In the genomic region with DNA sequence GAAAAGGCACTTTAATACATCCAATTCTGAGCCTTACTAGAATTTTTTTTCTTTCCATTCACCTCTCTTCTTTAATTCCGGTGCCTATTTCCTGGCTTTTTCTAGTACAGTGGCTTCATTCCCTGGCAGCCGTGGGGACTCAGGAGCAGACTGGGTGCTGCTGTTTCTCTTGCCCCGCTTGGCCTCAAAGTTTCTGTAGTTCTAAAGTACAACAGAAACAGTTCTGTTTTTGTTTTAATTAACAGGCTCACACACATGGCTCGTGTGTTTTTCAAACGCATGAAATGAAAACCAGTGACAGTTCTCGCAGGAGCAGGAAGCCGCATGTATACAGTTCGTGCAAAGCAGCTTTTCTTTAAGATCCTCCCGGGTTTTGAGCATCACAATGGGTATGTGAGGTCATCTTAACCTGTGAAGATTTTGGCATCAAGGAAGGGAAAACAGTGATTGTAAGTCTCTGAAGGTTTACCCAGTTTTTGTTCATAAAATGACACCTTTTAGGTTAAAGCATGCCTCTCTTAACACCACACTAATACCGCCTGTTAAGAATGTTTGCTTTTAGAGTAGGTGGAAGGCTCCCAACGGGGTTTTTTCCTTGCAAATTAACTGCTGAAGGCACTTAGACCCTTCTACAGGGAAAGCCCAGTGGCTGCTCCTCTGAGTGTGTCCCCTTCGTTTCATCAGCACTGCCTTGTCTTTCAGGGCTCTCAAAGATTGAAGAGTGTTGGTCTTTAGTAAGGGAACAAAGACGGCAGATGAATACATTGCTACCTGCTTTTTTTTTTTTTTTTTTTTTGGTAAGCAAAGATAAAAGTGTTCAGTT, we compare ENCODE assay signal across 12 cellular contexts. TPM values are rescaled to one million over a fixed set of nuclear protein-coding genes. Genes with fewer than 3 reads are reported as not detected.
DNase-seq lines count a peak whose midpoint lies in the region; ATAC-seq and TF ChIP-seq lines count a peak whose summit lies in the region.
"Had no signal": no experiment of that assay in that cellular context is flagged by ENCODE, and none has a peak within 500 bp of the region (broad histone marks: within the 10 kb centered on the region; RNA-seq: fewer than 3 reads in every experiment).

No MANE protein-coding gene starts in this region.

- TF ChIP-seq CTCF in BE2C (IDR thresholded peaks at IDR 0.05; ENCODE audit: low read depth, low read length) (no peak), HFFc6 (IDR thresholded peaks at IDR 0.05) (no peak), mammary epithelial cell (conservative IDR thresholded peaks at IDR 0.05 in 1 of 2, IDR thresholded peaks at IDR 0.05 in 1 of 2; ENCODE audit: extremely low read depth in 1 of 2, insufficient read depth in 1 of 2, low read depth in 1 of 2, low read length in 2 of 2) (no peak), neural crest cell (conservative IDR thresholded peaks at IDR 0.05) (no peak), CD14-positive monocyte (IDR thresholded peaks at IDR 0.05) (no peak)

- H3K9ac ChIP-seq in mammary epithelial cell (ENCODE audit: insufficient read depth, low read length), result no peak overlapping the region

- H3K79me2 ChIP-seq in mammary epithelial cell (ENCODE audit: insufficient read depth, low read length), result peaks cover 43% of the 10 kb centered on the region

- H4K20me1 ChIP-seq in mammary epithelial cell (ENCODE audit: insufficient read depth, low read length), result no peaks in the 10 kb centered on the region

- no peak overlapping the region for H3K27ac ChIP-seq in mammary epithelial cell (ENCODE audit: insufficient read depth, low read depth, low read length)

- H3K4me3 ChIP-seq in BE2C (ENCODE audit: low read depth, low read length) (0 out of 2 replicates have a peak overlapping the region, but pooled peaks have one; percentile 1), mammary epithelial cell (replicated peaks in 1 of 3; ENCODE audit: insufficient read depth in 1 of 3, low read depth in 2 of 3, low read length in 3 of 3) (no peak overlapping the region)

- H3K27me3 ChIP-seq in BE2C (0 out of 2 replicates have a peak, but pooled peaks cover 3% of the 10 kb centered on the region), mammary epithelial cell (ENCODE audit: insufficient read depth, low read length) (no peaks in the 10 kb centered on the region)

- H3K4me3 Mint-ChIP-seq in HFFc6, result no peak overlapping the region
- H3K4me3 Mint-ChIP-seq in neural crest cell, result peak overlapping the region; percentile 84
- H3K4me3 Mint-ChIP-seq in CD14-positive monocyte, result no peak overlapping the region
- H3K4me3 Mint-ChIP-seq: activated CD8-positive, alpha-beta T cell treated with anti-CD3 and anti-CD28 coated beads for 36 hours; stimulated activated naive CD8-positive, alpha-beta T cell treated with anti-CD3 and anti-CD28 coated beads, Interleukin-15, amount 100 ng/mL, for 72 hours had no signal

- peak overlapping the region; percentile 56 for H2AFZ ChIP-seq in mammary epithelial cell (ENCODE audit: low read depth, low read length)

- peaks cover 10% of the 10 kb centered on the region for H3K4me1 ChIP-seq in BE2C
- peaks cover 36% of the 10 kb centered on the region for H3K4me1 ChIP-seq in mammary epithelial cell (ENCODE audit: insufficient read depth, low read length)

- H3K36me3 Mint-ChIP-seq in HFFc6 (ENCODE audit: low read depth) (peaks cover 20% of the 10 kb centered on the region), neural crest cell (ENCODE audit: low read depth) (peaks cover 5% of the 10 kb centered on the region), CD14-positive monocyte (peaks cover 2 to 3% of the 10 kb centered on the region in 2 donors)

- intact Hi-C loops in mammary epithelial cell (cut with micrococcal nuclease), result loop anchor here (5.0 kb wide), 2 partner anchors 138 to 257 kb away; a partner anchor contains a TSS
- intact Hi-C loops in CD14-positive monocyte (cut with micrococcal nuclease), result no loop called here

- dilution Hi-C loops in mammary epithelial cell (cut with HindIII; ENCODE audit: low sequenced_read_pairs), result no loop called here

- peak overlapping the region; percentile 64 for H3K27ac Mint-ChIP-seq in HFFc6
- H3K27ac Mint-ChIP-seq in neural crest cell (ENCODE audit: unreplicated experiment), result peak overlapping the region; percentile 83
- H3K27ac Mint-ChIP-seq in CD14-positive monocyte, result no peak overlapping the region
- H3K27ac Mint-ChIP-seq: activated CD8-positive, alpha-beta T cell treated with anti-CD3 and anti-CD28 coated beads for 36 hours; stimulated activated naive CD8-positive, alpha-beta T cell treated with anti-CD3 and anti-CD28 coated beads, Interleukin-15, amount 100 ng/mL, for 72 hours had no signal

- DNase-seq in BE2C (no peak), HFFc6 (no peak), mammary epithelial cell (no peak), neural crest cell (ENCODE audit: low read depth, low spot score) (no peak), kidney tubule cell (ENCODE audit: low spot score) (no peak), CD14-positive monocyte (ENCODE audit: low spot score) (no peak)
- DNase-seq in activated naive CD4-positive, alpha-beta T cell treated with anti-CD3 and anti-CD28 coated beads, Interleukin-2, amount 50 U/mL, for 16 hours, result no peak
- DNase-seq: activated CD8-positive, alpha-beta T cell treated with anti-CD3 and anti-CD28 coated beads for 36 hours; amniotic stem cell; NCI-H146; stimulated activated naive CD8-positive, alpha-beta T cell treated with anti-CD3 and anti-CD28 coated beads, Interleukin-15, amount 100 ng/mL, for 72 hours had no signal

- H3K4me2 ChIP-seq in mammary epithelial cell (ENCODE audit: insufficient read depth, low read depth, low read length), result peak overlapping the region; percentile 96

- in situ Hi-C loops in mammary epithelial cell (cut with MboI; ENCODE audit: low sequenced_read_pairs in 2 of 2), result loop anchor here in 1 of 2 donors (10.0 kb wide), 2 partner anchors 185 to 245 kb away; no protein-coding TSS in a partner anchor

- H3K9me3 Mint-ChIP-seq in HFFc6, result no peaks in the 10 kb centered on the region
- H3K9me3 Mint-ChIP-seq in neural crest cell, result no peaks in the 10 kb centered on the region
- peaks cover 0 to 4% (median 2%) of the 10 kb centered on the region in 7 donors for H3K9me3 Mint-ChIP-seq in CD14-positive monocyte
- H3K9me3 Mint-ChIP-seq: activated CD8-positive, alpha-beta T cell treated with anti-CD3 and anti-CD28 coated beads for 36 hours; stimulated activated naive CD8-positive, alpha-beta T cell treated with anti-CD3 and anti-CD28 coated beads, Interleukin-15, amount 100 ng/mL, for 72 hours had no signal

- H3K9me3 ChIP-seq in BE2C, result no peaks in the 10 kb centered on the region
- H3K9me3 ChIP-seq in mammary epithelial cell (replicated peaks; ENCODE audit: insufficient read depth, low read length), result no peaks in the 10 kb centered on the region

- CTCF ChIA-PET in mammary epithelial cell (lab: Charles Lee; ENCODE audit: low non-redundant PET), result no interaction called here

- no peak for ATAC-seq in GM18867 (IDR thresholded peaks at IDR 0.05; ENCODE audit: unreplicated experiment)
- ATAC-seq: activated CD8-positive, alpha-beta T cell treated with anti-CD3 and anti-CD28 coated beads for 36 hours; stimulated activated naive CD8-positive, alpha-beta T cell treated with anti-CD3 and anti-CD28 coated beads, Interleukin-15, amount 100 ng/mL, for 72 hours had no signal

- WGBS in mammary epithelial cell (ENCODE audit: low coverage, missing lambda C conversion rate), result 14% methylated on average over 13 of the region's 13 CpGs

- BruUV-seq in mammary epithelial cell (replicated peaks; lab: Mats Ljungman, UMichigan), result no TSS peak

- H3K4me1 Mint-ChIP-seq in HFFc6 (ENCODE audit: low read depth) (peaks cover 12% of the 10 kb centered on the region), neural crest cell (peaks cover 9% of the 10 kb centered on the region), CD14-positive monocyte (peaks cover 6% of the 10 kb centered on the region)
- H3K4me1 Mint-ChIP-seq: stimulated activated naive CD8-positive, alpha-beta T cell treated with anti-CD3 and anti-CD28 coated beads, Interleukin-15, amount 100 ng/mL, for 72 hours had no signal

- H3K36me3 ChIP-seq in BE2C (no peaks in the 10 kb centered on the region), mammary epithelial cell (ENCODE audit: insufficient read depth, low read length) (no peaks in the 10 kb centered on the region)

- H3K27me3 Mint-ChIP-seq in HFFc6 (ENCODE audit: insufficient read depth), result no peaks in the 10 kb centered on the region; the same call in 1 of the 2 replicates
- H3K27me3 Mint-ChIP-seq in neural crest cell (ENCODE audit: low read depth), result no peaks in the 10 kb centered on the region
- H3K27me3 Mint-ChIP-seq in CD14-positive monocyte (ENCODE audit: low read depth in 3 of 3), result peaks cover 17 to 24% (median 18%) of the 10 kb centered on the region in 3 donors

RNA-seq across cellular contexts. Expression of a gene that starts 5.8 kb away (rescaled TPM):
- 27.4 TPM for polyA plus RNA-seq in BE2C (2012; ENCODE audit: insufficient read depth, insufficient read length, low read depth)
- 100 to 1,000 TPM; 111 to 147 (median 117) TPM for total RNA-seq in HFFc6 (2021; fragmentation: NEBNext Ultra II Directional; extraction: Animal tissue kit (Norgen Biotek cat#: 25700))
- total RNA-seq in mammary epithelial cell, result 10 to 100 TPM; 21.6 to 66.5 TPM
- polyA plus RNA-seq in mammary epithelial cell, result 13.7 TPM
- polyA minus RNA-seq in mammary epithelial cell, result 9.8 TPM
- 89.1 and 91.0 TPM in 2 replicates for total RNA-seq in neural crest cell
- under 1 TPM in 1 of 2 donors, not detected in 1; 0.05 TPM for polyA plus RNA-seq in CD14-positive monocyte

RNA-seq across cellular contexts. Expression of a gene that starts 33.6 kb away (rescaled TPM):
- 0.43 TPM for polyA plus RNA-seq in BE2C (2012; ENCODE audit: insufficient read depth, insufficient read length, low read depth)
- under 1 TPM; 0.09 to 0.40 (median 0.26) TPM for total RNA-seq in HFFc6 (2021; fragmentation: NEBNext Ultra II Directional; extraction: Animal tissue kit (Norgen Biotek cat#: 25700))
- total RNA-seq in mammary epithelial cell, result under 1 TPM in 1 of 2 donors, not detected in 1; under 0.01 TPM
- polyA plus RNA-seq in mammary epithelial cell, result not detected
- not detected for polyA minus RNA-seq in mammary epithelial cell
- total RNA-seq in neural crest cell, result 0.07 and 0.34 TPM in 2 replicates
- polyA plus RNA-seq in CD14-positive monocyte, result not detected
- total RNA-seq: activated CD8-positive, alpha-beta T cell treated with anti-CD3 and anti-CD28 coated beads for 36 hours had no signal

Comparison
In these comparisons a context has a peak if more than half of its experiments do, and no peak if none do; other contexts are left out.
1. H3K27ac Mint-ChIP-seq: peak in HFFc6 (single experiment) and neural crest cell (single experiment); none in CD14-positive monocyte (0 of 7).